Comparison of ENCODE assay signal across 22 cellular contexts in the genomic region with DNA sequence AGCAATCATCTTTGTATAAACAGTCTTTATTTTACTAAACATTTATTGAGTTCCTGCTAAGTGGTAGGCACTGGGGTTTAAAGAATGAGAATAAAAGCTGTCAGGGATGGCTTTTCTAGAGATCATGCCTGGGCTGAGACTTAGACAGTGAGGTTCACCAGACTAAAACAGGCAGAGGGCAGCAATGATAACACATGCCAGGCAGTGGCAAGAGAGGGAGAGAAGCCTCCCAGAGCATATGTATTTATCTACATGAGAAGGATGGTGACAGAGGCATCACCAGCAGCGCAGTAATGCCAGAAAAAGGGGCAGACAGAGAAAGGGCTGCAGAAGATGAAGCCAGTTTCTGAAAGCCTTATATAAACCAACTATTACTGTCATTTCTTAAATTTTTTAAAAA.
"Had no signal": no experiment of that assay in that cellular context is flagged by ENCODE, and none has a peak within 500 bp of the region (broad histone marks: within the 10 kb centered on the region; RNA-seq: fewer than 3 reads in every experiment).

No MANE protein-coding gene starts in this region.

- DNase-seq: KBM-7, MV-4-11, NCI-H1048, NCI-H1105, NCI-H1417, NCI-H1436 treated with DMSO at 0.1 percent for 48 hours, NCI-H1694, NCI-H187 treated with DMSO at 0.1 percent for 48 hours, NCI-H2029 treated with DMSO at 0.1 percent for 48 hours, NCI-H2107, NCI-H2171 treated with DMSO at 0.1 percent for 48 hours, NCI-H345, NCI-H446 treated with DMSO at 0.1 percent for 48 hours, NCI-H510A treated with DMSO at 0.1 percent for 48 hours, NCI-H526, NCI-H82, Right ventricle myocardium superior, RPMI8226, SIG-M5, T-helper 1 cell had no signal

- H3K4me3 ChIP-seq: SJSA1, SK-N-MC had no signal

- H3K27me3 ChIP-seq: SJSA1 had no signal

- H3K36me3 ChIP-seq: SJSA1 had no signal

- H3K9me3 ChIP-seq: SJSA1 had no signal

- H3K27ac ChIP-seq: SJSA1, SK-N-MC had no signal

- H3K4me1 ChIP-seq: SJSA1 had no signal
